18 cellular contexts compared by ENCODE assay signal in the genomic region with DNA sequence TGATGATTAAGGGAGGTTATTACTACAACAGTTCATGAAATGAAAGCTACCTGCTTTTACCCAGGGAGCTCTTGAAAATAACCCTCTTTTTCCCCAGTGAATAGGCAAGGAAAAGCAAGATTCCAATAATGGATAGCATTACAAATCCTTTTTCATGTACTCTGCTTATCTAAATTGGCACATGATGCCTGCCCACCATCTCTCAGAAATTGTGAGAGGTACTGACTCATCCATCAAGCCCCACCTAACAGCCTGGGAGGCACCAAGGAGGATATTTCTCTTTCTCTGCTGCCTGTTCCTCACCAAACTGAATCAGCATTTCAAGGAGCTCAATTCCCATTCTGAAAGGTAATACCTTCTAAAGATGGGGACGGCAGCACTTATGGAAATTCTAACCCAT. TPM values are rescaled to one million over a fixed set of nuclear protein-coding genes. Genes with fewer than 3 reads are reported as not detected.
DNase-seq lines count a peak whose midpoint lies in the region; ATAC-seq and TF ChIP-seq lines count a peak whose summit lies in the region.
"Had no signal": no experiment of that assay in that cellular context is flagged by ENCODE, and none has a peak within 500 bp of the region (broad histone marks: within the 10 kb centered on the region; RNA-seq: fewer than 3 reads in every experiment).

No MANE protein-coding gene starts in this region.

- no peak overlapping the region for H3K27ac Mint-ChIP-seq in activated CD4-positive, alpha-beta memory T cell treated with anti-CD3 and anti-CD28 coated beads, Interleukin-2, amount 10 ng/mL, durations not matched to agents 7 days and 5 days
- H3K27ac Mint-ChIP-seq: activated CD8-positive, alpha-beta T cell treated with anti-CD3 and anti-CD28 coated beads for 36 hours; activated naive CD8-positive, alpha-beta T cell treated with anti-CD3 and anti-CD28 coated beads, Interleukin-2, amount 50 U/mL, for 24 hours; activated T-helper 1 cell treated with anti-CD3 and anti-CD28 coated beads, Interleukin-12 subunit alpha, Interleukin-12 subunit beta, Interleukin-2, Interleukin-4 antibody, amounts not matched to agents 30 ng/mL and 10 ng/mL and 1 ng/mL, durations not matched to agents 14 hours and 24 hours and 36 hours; nephron had no signal

- H3K4me3 Mint-ChIP-seq in activated CD4-positive, alpha-beta memory T cell treated with anti-CD3 and anti-CD28 coated beads, Interleukin-2, amount 10 ng/mL, durations not matched to agents 7 days and 5 days = no peak overlapping the region
- H3K4me3 Mint-ChIP-seq: activated CD8-positive, alpha-beta T cell treated with anti-CD3 and anti-CD28 coated beads for 36 hours; activated naive CD8-positive, alpha-beta T cell treated with anti-CD3 and anti-CD28 coated beads, Interleukin-2, amount 50 U/mL, for 24 hours; activated T-helper 1 cell treated with anti-CD3 and anti-CD28 coated beads, Interleukin-12 subunit alpha, Interleukin-12 subunit beta, Interleukin-2, Interleukin-4 antibody, amounts not matched to agents 30 ng/mL and 10 ng/mL and 1 ng/mL, durations not matched to agents 14 hours and 24 hours and 36 hours; nephron had no signal

- POLR2A ChIA-PET in activated CD4-positive, alpha-beta memory T cell treated with anti-CD3 and anti-CD28 coated beads, Interleukin-2, amount 10 ng/mL, durations not matched to agents 7 days and 5 days (lab: Charles Lee) = no interaction called here

- no peaks in the 10 kb centered on the region for H3K9me3 Mint-ChIP-seq in activated CD4-positive, alpha-beta memory T cell treated with anti-CD3 and anti-CD28 coated beads, Interleukin-2, amount 10 ng/mL, durations not matched to agents 7 days and 5 days
- H3K9me3 Mint-ChIP-seq: activated CD8-positive, alpha-beta T cell treated with anti-CD3 and anti-CD28 coated beads for 36 hours; activated naive CD8-positive, alpha-beta T cell treated with anti-CD3 and anti-CD28 coated beads, Interleukin-2, amount 50 U/mL, for 24 hours; activated T-helper 1 cell treated with anti-CD3 and anti-CD28 coated beads, Interleukin-12 subunit alpha, Interleukin-12 subunit beta, Interleukin-2, Interleukin-4 antibody, amounts not matched to agents 30 ng/mL and 10 ng/mL and 1 ng/mL, durations not matched to agents 14 hours and 24 hours and 36 hours; nephron had no signal

- TF ChIP-seq CTCF in omental fat pad (IDR thresholded peaks at IDR 0.05) = no peak

- H3K36me3 Mint-ChIP-seq in activated CD4-positive, alpha-beta memory T cell treated with anti-CD3 and anti-CD28 coated beads, Interleukin-2, amount 10 ng/mL, durations not matched to agents 7 days and 5 days (ENCODE audit: low read depth) = no peaks in the 10 kb centered on the region

- peaks cover 5% of the 10 kb centered on the region for H3K27me3 Mint-ChIP-seq in activated CD4-positive, alpha-beta memory T cell treated with anti-CD3 and anti-CD28 coated beads, Interleukin-2, amount 10 ng/mL, durations not matched to agents 7 days and 5 days
- H3K27me3 Mint-ChIP-seq: activated CD8-positive, alpha-beta T cell treated with anti-CD3 and anti-CD28 coated beads for 36 hours had no signal

- H3K4me1 Mint-ChIP-seq in activated CD4-positive, alpha-beta memory T cell treated with anti-CD3 and anti-CD28 coated beads, Interleukin-2, amount 10 ng/mL, durations not matched to agents 7 days and 5 days = no peaks in the 10 kb centered on the region
- H3K4me1 Mint-ChIP-seq: activated naive CD8-positive, alpha-beta T cell treated with anti-CD3 and anti-CD28 coated beads, Interleukin-2, amount 50 U/mL, for 24 hours had no signal

- CTCF ChIA-PET in activated CD4-positive, alpha-beta memory T cell treated with anti-CD3 and anti-CD28 coated beads, Interleukin-2, amount 10 ng/mL, durations not matched to agents 7 days and 5 days (lab: Charles Lee) = no interaction called here

- DNase-seq in GM03348 (ENCODE audit: low spot score) (peak; percentile 11), NCI-H226 (peak; percentile 91), dermis blood vessel endothelial cell (peak; percentile 60), omental fat pad (ENCODE audit: low spot score) (no peak), dedifferentiated amniotic fluid mesenchymal stem cell (ENCODE audit: extremely low spot score) (no peak)
- DNase-seq in activated CD4-positive, alpha-beta memory T cell treated with anti-CD3 and anti-CD28 coated beads, Interleukin-2, amount 10 ng/mL, durations not matched to agents 7 days and 5 days = no peak
- DNase-seq in stimulated activated CD8-positive, alpha-beta memory T cell treated with anti-CD3 and anti-CD28 coated beads, Interleukin-4, amount 100 ng/mL, for 48 hours = no peak
- DNase-seq: activated CD8-positive, alpha-beta T cell treated with anti-CD3 and anti-CD28 coated beads for 36 hours; activated naive CD8-positive, alpha-beta T cell treated with anti-CD3 and anti-CD28 coated beads, Interleukin-2, amount 50 U/mL, for 24 hours; cortex of kidney; esophagus squamous epithelium; NCI-H1436; retina; stimulated activated CD4-positive, alpha-beta T cell treated with anti-CD3 and anti-CD28 coated beads, Interleukin-1b, Interleukin-23, amount 100 ng/mL, for 48 hours; testis had no signal

- peak; percentile 87 for ATAC-seq in omental fat pad (ENCODE audit: low FRiP score)
- no peak for ATAC-seq in GM19328 (IDR thresholded peaks at IDR 0.05; ENCODE audit: unreplicated experiment)
- ATAC-seq: activated CD8-positive, alpha-beta T cell treated with anti-CD3 and anti-CD28 coated beads for 36 hours; activated naive CD8-positive, alpha-beta T cell treated with anti-CD3 and anti-CD28 coated beads, Interleukin-2, amount 50 U/mL, for 24 hours had no signal

RNA-seq across cellular contexts. Expression of a gene that starts 34.3 kb away (rescaled TPM):
- total RNA-seq in dermis blood vessel endothelial cell (63.3 and 106 TPM in 2 replicates), omental fat pad (100 to 1,000 TPM in 3 of 4 donors, 10 to 100 TPM in 1; 86.2 to 235 (median 136) TPM)
- not detected for total RNA-seq in activated CD4-positive, alpha-beta memory T cell treated with anti-CD3 and anti-CD28 coated beads, Interleukin-2, amount 10 ng/mL, durations not matched to agents 7 days and 5 days
- total RNA-seq: activated CD8-positive, alpha-beta T cell treated with anti-CD3 and anti-CD28 coated beads for 36 hours; activated T-helper 1 cell treated with anti-CD3 and anti-CD28 coated beads, Interleukin-12 subunit alpha, Interleukin-12 subunit beta, Interleukin-2, Interleukin-4 antibody, amounts not matched to agents 30 ng/mL and 10 ng/mL and 1 ng/mL, durations not matched to agents 14 hours and 24 hours and 36 hours had no signal

Comparison
In these comparisons a context has a peak if more than half of its experiments do, and no peak if none do; other contexts are left out.
1. DNase-seq: peak in GM03348 (single experiment), NCI-H226 (single experiment) and dermis blood vessel endothelial cell (single experiment); none in omental fat pad (single experiment), activated CD4-positive, alpha-beta memory T cell treated with anti-CD3 and anti-CD28 coated beads, Interleukin-2, amount 10 ng/mL, durations not matched to agents 7 days and 5 days (single experiment), dedifferentiated amniotic fluid mesenchymal stem cell (single experiment) and stimulated activated CD8-positive, alpha-beta memory T cell treated with anti-CD3 and anti-CD28 coated beads, Interleukin-4, amount 100 ng/mL, for 48 hours (single experiment).
2. RNA of a gene that starts 34.3 kb away (total RNA-seq): 86.2 to 235 TPM in omental fat pad and 63.3 to 106 TPM in dermis blood vessel endothelial cell; not detected in activated CD4-positive, alpha-beta memory T cell treated with anti-CD3 and anti-CD28 coated beads, Interleukin-2, amount 10 ng/mL, durations not matched to agents 7 days and 5 days; every median in the first group is over 10 times any median in the second.